ENCODE assay signal across 14 cellular contexts in genomic region chr18:5527603-5528002, GRCh38. TPM values are rescaled to one million over a fixed set of nuclear protein-coding genes. Genes with fewer than 3 reads are reported as not detected.
DNase-seq lines count a peak whose midpoint lies in the region; ATAC-seq, FAIRE-seq and TF ChIP-seq lines count a peak whose summit lies in the region.
"Had no signal": no experiment of that assay in that cellular context is flagged by ENCODE, and none has a peak within 500 bp of the region (broad histone marks: within the 10 kb centered on the region; RNA-seq: fewer than 3 reads in every experiment).

No MANE protein-coding gene starts in this region.

- H3K36me3 ChIP-seq in pancreas = no peaks in the 10 kb centered on the region

- no peaks in the 10 kb centered on the region for H3K9me3 ChIP-seq in pancreas
- H3K9me3 ChIP-seq: Caco-2 had no signal

- H3K27me3 ChIP-seq in pancreas = no peaks in the 10 kb centered on the region

- ATAC-seq in pancreas (peak in 3 of 4 donors; percentile 54 to 78 (median 71)), HG03565 (IDR thresholded peaks at IDR 0.05; ENCODE audit: unreplicated experiment) (no peak), left colon (no peak)

- H3K4me1 ChIP-seq in pancreas = no peaks in the 10 kb centered on the region
- H3K4me1 ChIP-seq: Caco-2 had no signal

- 52 to 65% methylated on average over 6 of the region's 6 CpGs for WGBS in pancreas, 2 donors

- TF ChIP-seq CTCF in fibroblast of villous mesenchyme (IDR thresholded peaks at IDR 0.05; ENCODE audit: insufficient read depth, low read depth, low read length) (no peak), pancreas (IDR thresholded peaks at IDR 0.05) (no peak)

- intact Hi-C loops in pancreas (cut with DNase I) = no loop called here
- intact Hi-C loops in left colon (cut with DNase I, micrococcal nuclease) = no loop called here

- H3K27ac ChIP-seq in pancreas = no peak overlapping the region
- H3K27ac ChIP-seq: epithelial cell of prostate had no signal

- FAIRE-seq in RCC 7860 (lab: Jason Lieb, UNC) (peak; percentile 84), pancreas (lab: Jason Lieb, UNC) (no peak), frontal cortex (lab: Jason Lieb, UNC) (no peak)

- H3K4me3 ChIP-seq in fibroblast of villous mesenchyme (ENCODE audit: low read depth, low read length) (no peak overlapping the region), pancreas (no peak overlapping the region)

- DNase-seq in CD1c-positive myeloid dendritic cell (ENCODE audit: extremely low spot score) (peak; percentile 48), RCC 7860 (ENCODE audit: low spot score) (peak; percentile 69), fibroblast of villous mesenchyme (ENCODE audit: low read depth) (peak; percentile 1), pancreas (no peak), frontal cortex (ENCODE audit: low spot score in 2 of 2) (no peak), NCI-H748 treated with DMSO at 0.1 percent for 48 hours (lab: John Stamatoyannopoulos, UW) (no peak), left colon (no peak)
- DNase-seq: activated CD4-positive, CD25-positive, alpha-beta regulatory T cell treated with anti-CD3 and anti-CD28 coated beads, Interleukin-2, amount 50 U/mL, for 72 hours; activated naive CD4-positive, alpha-beta T cell treated with anti-CD3 and anti-CD28 coated beads, Interleukin-2, amount 10 ng/mL, durations not matched to agents 7 days and 5 days; Caco-2; NCI-H1436 treated with DMSO at 0.1 percent for 48 hours; stimulated activated CD4-positive, alpha-beta T cell treated with anti-CD3 and anti-CD28 coated beads, Interleukin-15, amount 100 ng/mL, for 24 hours had no signal

RNA-seq across cellular contexts. Expression of gene EPB41L3, which starts 16.2 kb away (rescaled TPM):
- total RNA-seq in fibroblast of villous mesenchyme (0.43 and 0.97 TPM in 2 replicates), pancreas (10 to 100 TPM in 4 of 6 donors, 1 to 10 TPM in 2; 3.8 to 17.0 (median 11.1) TPM), frontal cortex (57.5 TPM), left colon (10 to 100 TPM; 87.7 to 98.6 TPM)
- 10 to 100 TPM in 1 of 2 donors, 1 to 10 TPM in 1; 7.7 to 18.3 TPM for polyA plus RNA-seq in pancreas

Comparison
In these comparisons a context has a peak if more than half of its experiments do, and no peak if none do; other contexts are left out.
1. DNase-seq: peak in CD1c-positive myeloid dendritic cell (single experiment), RCC 7860 (single experiment) and fibroblast of villous mesenchyme (single experiment); none in pancreas (0 of 6), frontal cortex (0 of 2), NCI-H748 treated with DMSO at 0.1 percent for 48 hours (single experiment) and left colon (0 of 2).
2. ATAC-seq: peak in pancreas (3 of 4); none in HG03565 (single experiment) and left colon (single experiment).